Comparison of ENCODE assay signal across 35 cellular contexts in genomic region chr14:105952826-105953225, GRCh38.
"Had no signal": no experiment of that assay in that cellular context is flagged by ENCODE, and none has a peak within 500 bp of the region (broad histone marks: within the 10 kb centered on the region; RNA-seq: fewer than 3 reads in every experiment).

No MANE protein-coding gene starts in this region.

- DNase-seq: Karpas-422, Kasumi-1, KG1, MG63, MM.1S, MV-4-11, NCI-H1048, NCI-H1092, NCI-H1092 treated with DMSO at 0.1 percent for 48 hours, NCI-H1105, NCI-H1105 treated with DMSO at 0.1 percent for 48 hours, NCI-H1417, NCI-H1417 treated with DMSO at 0.1 percent for 48 hours, NCI-H1436, NCI-H1436 treated with DMSO at 0.1 percent for 48 hours, NCI-H146, NCI-H1694, NCI-H1694 treated with DMSO at 0.1 percent for 48 hours, NCI-H187, NCI-H187 treated with DMSO at 0.1 percent for 48 hours, NCI-H1930, NCI-H2029, NCI-H2029 treated with DMSO at 0.1 percent for 48 hours, NCI-H2081, NCI-H2081 treated with DMSO at 0.1 percent for 48 hours, NCI-H2107, NCI-H2171, NCI-H2171 treated with DMSO at 0.1 percent for 48 hours, NCI-H2227 treated with DMSO at 0.1 percent for 48 hours, NCI-H226, NCI-H345, NCI-H446, NCI-H446 treated with DMSO at 0.1 percent for 48 hours, NCI-H510A had no signal

- H3K27me3 ChIP-seq: MG63 had no signal

- H3K36me3 ChIP-seq: MG63 had no signal

- H3K9ac ChIP-seq: KMS-11 had no signal

- H3K4me3 ChIP-seq: MG63 had no signal

- H3K9me3 ChIP-seq: MG63 had no signal

- H3K27ac ChIP-seq: KMS-11 had no signal

- H3K4me2 ChIP-seq: KMS-11 had no signal
